ENCODE assay signal across 24 cellular contexts in the genomic region with DNA sequence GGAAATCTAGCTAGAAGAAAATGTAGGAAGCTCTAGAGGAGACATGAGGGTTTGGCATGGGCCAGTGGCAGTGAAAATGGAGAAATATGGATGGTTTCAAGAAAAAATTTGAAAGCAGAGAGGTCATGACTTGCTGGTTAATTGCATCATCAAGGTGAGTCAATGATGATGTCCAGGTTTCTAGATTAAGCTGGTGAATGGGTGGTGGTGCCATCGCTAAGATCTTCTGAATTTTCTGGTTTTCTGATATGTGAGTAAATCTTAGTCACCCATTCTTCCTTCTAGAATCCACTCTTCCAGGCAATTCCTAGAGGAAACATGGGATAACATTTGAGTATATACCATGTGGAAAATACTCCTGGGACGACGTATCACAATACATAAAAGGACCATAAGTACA. TPM values are rescaled to one million over a fixed set of nuclear protein-coding genes. Genes with fewer than 3 reads are reported as not detected.
DNase-seq lines count a peak whose midpoint lies in the region; ATAC-seq, FAIRE-seq and TF ChIP-seq lines count a peak whose summit lies in the region.
"Had no signal": no experiment of that assay in that cellular context is flagged by ENCODE, and none has a peak within 500 bp of the region (broad histone marks: within the 10 kb centered on the region; RNA-seq: fewer than 3 reads in every experiment).

No MANE protein-coding gene starts in this region.

- H3K27me3 Mint-ChIP-seq in stimulated activated naive CD8-positive, alpha-beta T cell treated with anti-CD3 and anti-CD28 coated beads, Interleukin-15, amount 100 ng/mL, for 72 hours, result no peaks in the 10 kb centered on the region
- no peaks in the 10 kb centered on the region for H3K27me3 Mint-ChIP-seq in astrocyte (ENCODE audit: low read depth, unreplicated experiment)

- H3K4me1 ChIP-seq in astrocyte (ENCODE audit: insufficient read depth, low read length) (no peaks in the 10 kb centered on the region), foreskin keratinocyte (peaks cover 11% of the 10 kb centered on the region)

- no peak for DNase-seq in stimulated activated naive CD8-positive, alpha-beta T cell treated with anti-CD3 and anti-CD28 coated beads, Interleukin-15, amount 100 ng/mL, for 72 hours
- no peak for DNase-seq in stimulated activated naive CD8-positive, alpha-beta T cell treated with anti-CD3 and anti-CD28 coated beads, Interleukin-15, Interleukin-2, amounts not matched to agents 100 U/mL and 50 U/mL, for 24 hours
- DNase-seq in astrocyte (ENCODE audit: low read depth) (no peak), foreskin keratinocyte (peak; percentile 54 to 61), MG63 (no peak)
- DNase-seq: CD8-positive, alpha-beta memory T cell; EL; GF-D8; KG1; MV-4-11; NCI-H1105 treated with DMSO at 0.1 percent for 48 hours; NCI-H1694; NCI-H2081; NCI-H2171; NCI-H345; NCI-H524 treated with DMSO at 0.1 percent for 48 hours; NCI-H82; SHP77 treated with DMSO at 0.1 percent for 48 hours had no signal

- no peak overlapping the region for H3K4me3 Mint-ChIP-seq in stimulated activated naive CD8-positive, alpha-beta T cell treated with anti-CD3 and anti-CD28 coated beads, Interleukin-15, amount 100 ng/mL, for 72 hours
- H3K4me3 Mint-ChIP-seq in astrocyte (ENCODE audit: unreplicated experiment), result no peak overlapping the region
- H3K4me3 Mint-ChIP-seq: CD8-positive, alpha-beta memory T cell had no signal

- H3K36me3 Mint-ChIP-seq in astrocyte (ENCODE audit: low read depth, unreplicated experiment), result no peaks in the 10 kb centered on the region

- H3K27ac ChIP-seq in astrocyte (ENCODE audit: low read depth, low read length) (no peak overlapping the region), foreskin keratinocyte (peak overlapping the region; percentile 46)
- H3K27ac ChIP-seq: C4-2B, SK-N-MC had no signal

- peak; percentile 23 for FAIRE-seq in astrocyte (lab: Jason Lieb, UNC)
- FAIRE-seq: A204.1, RCC 7860 had no signal

- H3K79me2 ChIP-seq in astrocyte (ENCODE audit: insufficient read depth, low read length), result no peaks in the 10 kb centered on the region

- H3K27ac Mint-ChIP-seq in stimulated activated naive CD8-positive, alpha-beta T cell treated with anti-CD3 and anti-CD28 coated beads, Interleukin-15, amount 100 ng/mL, for 72 hours, result no peak overlapping the region
- H3K27ac Mint-ChIP-seq in astrocyte (ENCODE audit: unreplicated experiment), result no peak overlapping the region
- H3K27ac Mint-ChIP-seq: CD8-positive, alpha-beta memory T cell had no signal

- H3K27me3 ChIP-seq in astrocyte (ENCODE audit: insufficient read depth, low read length) (no peaks in the 10 kb centered on the region), foreskin keratinocyte (no peaks in the 10 kb centered on the region), MG63 (peaks cover 2% of the 10 kb centered on the region)

- H3K4me1 Mint-ChIP-seq in stimulated activated naive CD8-positive, alpha-beta T cell treated with anti-CD3 and anti-CD28 coated beads, Interleukin-15, amount 100 ng/mL, for 72 hours, result peaks cover 35% of the 10 kb centered on the region
- no peaks in the 10 kb centered on the region for H3K4me1 Mint-ChIP-seq in astrocyte (ENCODE audit: low read depth, unreplicated experiment)

- H3K4me3 ChIP-seq in astrocyte (ENCODE audit: insufficient read depth, low read depth, low read length) (no peak overlapping the region), MG63 (no peak overlapping the region)
- H3K4me3 ChIP-seq: SK-N-MC had no signal

- no peak overlapping the region for H2AFZ ChIP-seq in astrocyte (ENCODE audit: low read depth, low read length)

- peak; percentile 45 for ATAC-seq in stimulated activated naive CD8-positive, alpha-beta T cell treated with anti-CD3 and anti-CD28 coated beads, Interleukin-15, amount 100 ng/mL, for 72 hours
- no peak for ATAC-seq in stimulated activated naive CD8-positive, alpha-beta T cell treated with anti-CD3 and anti-CD28 coated beads, Interleukin-15, Interleukin-2, amounts not matched to agents 100 U/mL and 50 U/mL, for 24 hours
- peak; percentile 83 for ATAC-seq in foreskin keratinocyte
- ATAC-seq in HG02981 (IDR thresholded peaks at IDR 0.05; ENCODE audit: unreplicated experiment), result no peak
- no peak for ATAC-seq in HG03095 (IDR thresholded peaks at IDR 0.05; ENCODE audit: unreplicated experiment)

- H3K4me2 ChIP-seq in astrocyte (ENCODE audit: low read length), result no peak overlapping the region

- no peaks in the 10 kb centered on the region for H3K9me3 ChIP-seq in astrocyte (ENCODE audit: insufficient read depth, low read depth, low read length)
- no peaks in the 10 kb centered on the region for H3K9me3 ChIP-seq in MG63

- H3K9me3 Mint-ChIP-seq in stimulated activated naive CD8-positive, alpha-beta T cell treated with anti-CD3 and anti-CD28 coated beads, Interleukin-15, amount 100 ng/mL, for 72 hours, result peaks cover 1 to 15% of the 10 kb centered on the region in 2 donors
- peaks cover 7% of the 10 kb centered on the region for H3K9me3 Mint-ChIP-seq in astrocyte (ENCODE audit: unreplicated experiment)

- H4K20me1 ChIP-seq in astrocyte (ENCODE audit: insufficient read depth, low read length), result no peaks in the 10 kb centered on the region

- H3K36me3 ChIP-seq in astrocyte (ENCODE audit: insufficient read depth, low read length) (no peaks in the 10 kb centered on the region), MG63 (no peaks in the 10 kb centered on the region)

- TF ChIP-seq CTCF in astrocyte (IDR thresholded peaks at IDR 0.05; ENCODE audit: insufficient read depth, low read depth, low read length), result no peak
- no peak for TF ChIP-seq CTCF in foreskin keratinocyte (conservative IDR thresholded peaks at IDR 0.05)

- no peak overlapping the region for H3K9ac ChIP-seq in astrocyte (ENCODE audit: low read length)

RNA-seq across cellular contexts. Expression of a gene that starts 25.0 kb away (rescaled TPM):
- total RNA-seq in astrocyte (14.1 and 15.9 TPM in 2 replicates), foreskin keratinocyte (5.7 and 8.6 TPM in 2 replicates)
- 2.0 and 2.5 TPM in 2 replicates for polyA plus RNA-seq in foreskin keratinocyte
- total RNA-seq in MG63 (2014; rRNA removed; shearing (Covaris generic); ENCODE audit: low replicate concordance), result 0.16 and 1.2 TPM in 2 replicates

Comparison
In these comparisons a context has a peak if more than half of its experiments do, and no peak if none do; other contexts are left out.
1. ATAC-seq: peak in stimulated activated naive CD8-positive, alpha-beta T cell treated with anti-CD3 and anti-CD28 coated beads, Interleukin-15, amount 100 ng/mL, for 72 hours (single experiment) and foreskin keratinocyte (single experiment); none in stimulated activated naive CD8-positive, alpha-beta T cell treated with anti-CD3 and anti-CD28 coated beads, Interleukin-15, Interleukin-2, amounts not matched to agents 100 U/mL and 50 U/mL, for 24 hours (single experiment), HG02981 (single experiment) and HG03095 (single experiment).
2. DNase-seq: peak in foreskin keratinocyte (2 of 2); none in stimulated activated naive CD8-positive, alpha-beta T cell treated with anti-CD3 and anti-CD28 coated beads, Interleukin-15, amount 100 ng/mL, for 72 hours (0 of 2), stimulated activated naive CD8-positive, alpha-beta T cell treated with anti-CD3 and anti-CD28 coated beads, Interleukin-15, Interleukin-2, amounts not matched to agents 100 U/mL and 50 U/mL, for 24 hours (single experiment), astrocyte (single experiment) and MG63 (single experiment).